ENCODE assay signal across 27 cellular contexts in the genomic region with DNA sequence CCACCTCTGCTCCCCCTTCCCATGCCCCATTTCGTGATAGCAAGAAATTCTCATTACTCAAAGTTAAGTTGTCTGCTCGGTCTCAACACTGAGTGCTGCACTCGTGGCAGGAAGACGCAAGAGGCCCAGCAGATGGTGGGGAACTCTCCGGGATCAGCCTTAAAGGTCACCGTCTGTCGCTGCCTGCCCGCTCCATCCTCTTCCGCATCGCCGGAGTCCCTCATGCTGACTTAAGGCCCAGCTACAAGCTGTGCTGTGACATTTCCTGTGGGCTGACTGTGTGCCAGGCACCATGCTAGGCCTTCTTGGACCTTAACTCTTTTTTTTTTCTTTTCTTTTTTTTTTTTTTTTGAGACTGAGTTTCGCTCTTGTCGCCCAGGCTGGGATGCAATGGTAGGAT. TPM values are rescaled to one million over a fixed set of nuclear protein-coding genes. Genes with fewer than 3 reads are reported as not detected.
"Had no signal": no experiment of that assay in that cellular context is flagged by ENCODE, and none has a peak within 500 bp of the region (broad histone marks: within the 10 kb centered on the region; RNA-seq: fewer than 3 reads in every experiment).

No MANE protein-coding gene starts in this region.

- FAIRE-seq: bronchial epithelial cell had no signal

- ATAC-seq: activated CD4-positive, CD25-positive, alpha-beta regulatory T cell treated with anti-CD3 and anti-CD28 coated beads, Interleukin-2, amount 50 U/mL, for 24 hours; activated CD8-positive, alpha-beta T cell treated with anti-CD3 and anti-CD28 coated beads for 36 hours; activated naive CD4-positive, alpha-beta T cell treated with anti-CD3 and anti-CD28 coated beads, Interleukin-2, amount 50 U/mL, for 72 hours; activated naive CD8-positive, alpha-beta T cell treated with anti-CD3 and anti-CD28 coated beads, Interleukin-2, amount 50 U/mL, for 24 hours; activated T-cell treated with anti-CD3 and anti-CD28 coated beads, Interleukin-2, amount 50 U/mL, for 72 hours; body of pancreas had no signal

- H3K4me1 ChIP-seq: ascending aorta, body of pancreas, Peyer's patch, SJCRH30 had no signal

- H3K9ac ChIP-seq: SK-N-SH had no signal

- H3K27me3 ChIP-seq: ascending aorta, body of pancreas, Peyer's patch, SJCRH30 had no signal

- H3K4me3 ChIP-seq: ascending aorta, body of pancreas, Peyer's patch, SJCRH30 had no signal

- H3K36me3 ChIP-seq: ascending aorta, Peyer's patch, SJCRH30 had no signal

- H3K27ac ChIP-seq: ascending aorta, body of pancreas, Peyer's patch, RWPE1, SJCRH30 had no signal

- H3K4me2 ChIP-seq: SK-N-SH had no signal

- DNase-seq: activated CD4-positive, alpha-beta T cell treated with anti-CD3 and anti-CD28 coated beads for 4 hours; activated CD8-positive, alpha-beta memory T cell treated with anti-CD3 and anti-CD28 coated beads, Interleukin-2, amount 50 U/mL, for 4 hours; activated CD8-positive, alpha-beta T cell treated with anti-CD3 and anti-CD28 coated beads for 36 hours; activated naive CD8-positive, alpha-beta T cell treated with anti-CD3 and anti-CD28 coated beads, Interleukin-2, amount 50 U/mL, for 24 hours; activated T-cell treated with anti-CD3 and anti-CD28 coated beads, Interleukin-2, amount 50 U/mL, for 72 hours; amniotic stem cell; body of pancreas; central memory CD4-positive, alpha-beta T cell; Karpas-422; MM.1S; NCI-H1105; NCI-H1436; NCI-H1694 treated with DMSO at 0.1 percent for 48 hours; NCI-H2029 treated with DMSO at 0.1 percent for 48 hours; NCI-H446; NCI-H526; Peyer's patch; Right ventricle myocardium superior; SJCRH30; SK-N-SH; T-helper 1 cell had no signal

- H3K9me3 ChIP-seq: ascending aorta, body of pancreas, Peyer's patch, SJCRH30, SK-N-SH had no signal

RNA-seq across cellular contexts. Expression of gene GRM4, which starts 17.8 kb away (rescaled TPM):
- total RNA-seq: ascending aorta; bronchial epithelial cell; Peyer's patch; Right ventricle myocardium superior; T-helper 2 cell treated with Interferon-gamma antibody and Interleukin-4, amounts not matched to agents 100 ng/mL and 5 ng/mL, for 36 hours had no signal
- polyA plus RNA-seq: SK-N-SH had no signal
